8 cellular contexts compared by ENCODE assay signal in the genomic region with DNA sequence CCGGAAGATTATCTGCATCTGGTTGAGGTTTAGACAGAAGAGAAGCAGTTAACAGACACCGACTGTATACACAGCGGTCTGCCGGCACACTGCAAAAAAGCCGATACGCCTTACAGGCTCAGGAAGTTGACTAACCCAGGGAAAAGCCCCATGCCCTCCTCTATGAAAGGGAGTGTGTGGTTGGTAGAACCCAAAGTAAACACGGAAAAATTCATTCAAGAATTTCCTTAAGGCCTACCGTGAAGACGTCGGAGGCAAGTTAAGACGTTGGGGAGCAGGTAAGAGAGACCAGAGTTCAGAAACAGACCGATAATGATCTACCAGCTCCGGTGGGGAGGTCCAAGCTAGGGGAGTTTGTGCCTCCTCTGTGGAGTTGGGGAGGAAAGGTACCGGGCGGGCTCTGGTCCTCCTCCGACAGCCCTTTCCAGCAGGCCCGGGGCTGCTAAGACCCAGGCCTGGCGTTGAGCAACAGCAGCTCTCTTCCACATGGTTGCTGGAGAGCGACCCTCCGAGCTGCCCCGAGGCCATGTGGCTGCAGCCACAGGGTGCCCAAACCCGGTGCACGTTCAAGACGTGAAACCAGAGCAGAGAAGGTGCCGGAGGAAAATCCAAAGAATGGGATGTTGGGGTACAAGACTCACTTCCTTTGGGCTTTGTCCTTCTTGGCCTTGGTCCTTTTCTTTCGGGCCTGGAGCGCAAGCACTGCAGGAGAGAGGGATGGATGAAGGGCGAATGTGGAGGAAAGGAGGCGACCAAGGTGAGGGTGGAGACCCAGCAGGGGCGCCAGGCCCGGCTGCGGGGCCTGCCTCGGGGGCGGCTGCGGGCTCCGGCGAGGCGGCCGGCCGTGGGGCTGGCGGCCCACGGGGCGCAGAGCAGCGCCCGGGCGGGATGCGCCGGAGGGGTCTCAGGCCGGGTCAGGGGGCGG. TPM values are rescaled to one million over a fixed set of nuclear protein-coding genes. Genes with fewer than 3 reads are reported as not detected.
A peak's percentile ranks its signal among the peaks of the same experiment; 100 is the strongest.
DNase-seq lines count a peak whose midpoint lies in the region; ATAC-seq and TF ChIP-seq lines count a peak whose summit lies in the region.

No MANE protein-coding gene starts in this region.

- H3K4me3 Mint-ChIP-seq in activated naive CD8-positive, alpha-beta T cell treated with anti-CD3 and anti-CD28 coated beads for 36 hours, result peak overlapping the region; percentile 97

- peaks cover 34% of the 10 kb centered on the region for H3K36me3 Mint-ChIP-seq in activated naive CD8-positive, alpha-beta T cell treated with anti-CD3 and anti-CD28 coated beads for 36 hours

- H3K27me3 ChIP-seq in vagina, result no peaks in the 10 kb centered on the region

- intact Hi-C loops in left cardiac atrium (cut with DNase I) (no loop called here), vagina (cut with DNase I) (no loop called here)

- H3K4me1 ChIP-seq in vagina, result peaks cover 34% of the 10 kb centered on the region

- TF ChIP-seq CTCF in AG09319 (IDR thresholded peaks at IDR 0.05; ENCODE audit: low read depth, low read length), result no peak
- TF ChIP-seq CTCF in vagina (IDR thresholded peaks at IDR 0.05), result no peak

- TF ChIP-seq POLR2A in Raji (IDR thresholded peaks at IDR 0.05; ENCODE audit: insufficient read depth, low read depth, low read length), result 0 out of 2 replicates have a peak, but pooled peaks have one; percentile 12
- TF ChIP-seq POLR2A in vagina (IDR thresholded peaks at IDR 0.05), result no peak

- DNase-seq in AG09319 (ENCODE audit: extremely low read depth, low read depth) (peak; percentile 10), left cardiac atrium (peak; percentile 23), retina (peak; percentile 79), vagina (ENCODE audit: extremely low spot score in 2 of 2) (no peak)
- peak; percentile 41 for DNase-seq in activated naive CD8-positive, alpha-beta T cell treated with anti-CD3 and anti-CD28 coated beads for 36 hours

- no peaks in the 10 kb centered on the region for H3K9me3 Mint-ChIP-seq in activated naive CD8-positive, alpha-beta T cell treated with anti-CD3 and anti-CD28 coated beads for 36 hours

- peaks cover 3% of the 10 kb centered on the region for H3K27me3 Mint-ChIP-seq in activated naive CD8-positive, alpha-beta T cell treated with anti-CD3 and anti-CD28 coated beads for 36 hours

- peak overlapping the region; percentile 86 to 90 for H3K4me3 ChIP-seq in vagina

- H3K36me3 ChIP-seq in vagina, result no peaks in the 10 kb centered on the region

- H3K9me3 ChIP-seq in vagina, result no peaks in the 10 kb centered on the region

- H3K27ac ChIP-seq in vagina, result peak overlapping the region; percentile 86

- ATAC-seq in GM18858 (IDR thresholded peaks at IDR 0.05; ENCODE audit: unreplicated experiment) (peak; percentile 4), HG03139 (IDR thresholded peaks at IDR 0.05; ENCODE audit: unreplicated experiment) (peak; percentile 27), left cardiac atrium (peak; percentile 40 to 45)

- H3K4me1 Mint-ChIP-seq in activated naive CD8-positive, alpha-beta T cell treated with anti-CD3 and anti-CD28 coated beads for 36 hours, result peaks cover 37% of the 10 kb centered on the region

- peak overlapping the region; percentile 98 for H3K27ac Mint-ChIP-seq in activated naive CD8-positive, alpha-beta T cell treated with anti-CD3 and anti-CD28 coated beads for 36 hours

RNA-seq across cellular contexts. Expression of a gene that starts 0.8 kb away (rescaled TPM):
- total RNA-seq in activated naive CD8-positive, alpha-beta T cell treated with anti-CD3 and anti-CD28 coated beads for 36 hours, result 100 to 1,000 TPM; 131 to 136 TPM
- total RNA-seq in left cardiac atrium, result 10 to 100 TPM; 19.2 to 23.1 TPM
- total RNA-seq in vagina, result 59.2 TPM

Comparison
In these comparisons a context has a peak if more than half of its experiments do, and no peak if none do; other contexts are left out.
1. DNase-seq: peak in AG09319 (single experiment), activated naive CD8-positive, alpha-beta T cell treated with anti-CD3 and anti-CD28 coated beads for 36 hours (single experiment), left cardiac atrium (single experiment) and retina (single experiment); none in vagina (0 of 2).
2. Peak in every context shown above with its lines, with median percentiles within 50 percentile points of each other: ATAC-seq.